Comparison of ENCODE assay signal across 31 cellular contexts in genomic region chr13:96533408-96533807, GRCh38.
"Had no signal": no experiment of that assay in that cellular context is flagged by ENCODE, and none has a peak within 500 bp of the region (broad histone marks: within the 10 kb centered on the region; RNA-seq: fewer than 3 reads in every experiment).

No MANE protein-coding gene starts in this region.

- DNase-seq: activated CD4-positive, alpha-beta memory T cell treated with anti-CD3 and anti-CD28 coated beads, Interleukin-2, amount 10 ng/mL, durations not matched to agents 7 days and 5 days; activated CD4-positive, alpha-beta T cell treated with anti-CD3 and anti-CD28 coated beads for 1 hour; activated CD4-positive, alpha-beta T cell treated with anti-CD3 and anti-CD28 coated beads for 36 hours; activated CD4-positive, alpha-beta T cell treated with anti-CD3 and anti-CD28 coated beads for 48 hours; activated CD4-positive, alpha-beta T cell treated with anti-CD3 and anti-CD28 coated beads, Interleukin-2, amount 10 ng/mL, durations not matched to agents 7 days and 5 days; activated CD4-positive, alpha-beta T cell treated with anti-CD3 and anti-CD28 coated beads, Interleukin-2, amount 50 U/mL, for 48 hours; activated CD4-positive, CD25-positive, alpha-beta regulatory T cell; activated CD8-positive, alpha-beta memory T cell treated with anti-CD3 and anti-CD28 coated beads for 24 hours; activated CD8-positive, alpha-beta memory T cell treated with anti-CD3 and anti-CD28 coated beads, Interleukin-2, amount 10 ng/mL, durations not matched to agents 7 days and 5 days; activated CD8-positive, alpha-beta memory T cell treated with anti-CD3 and anti-CD28 coated beads, Interleukin-2, amount 50 U/mL, for 48 hours; activated CD8-positive, alpha-beta T cell treated with anti-CD3 and anti-CD28 coated beads, Interleukin-2, amount 10 ng/mL, durations not matched to agents 7 days and 5 days; activated effector memory CD4-positive, alpha-beta T cell treated with Interleukin-2 at 50 U/mL for 16 hours; activated gamma-delta T cell; activated naive CD4-positive, alpha-beta T cell treated with anti-CD3 and anti-CD28 coated beads, Interleukin-2, amount 10 ng/mL, durations not matched to agents 7 days and 5 days; activated naive CD4-positive, alpha-beta T cell treated with Interleukin-2 at 50 U/mL for 16 hours; activated naive CD8-positive, alpha-beta T cell treated with anti-CD3 and anti-CD28 coated beads, Interleukin-2, amount 10 ng/mL, durations not matched to agents 7 days and 5 days; activated naive CD8-positive, alpha-beta T cell treated with anti-CD3 and anti-CD28 coated beads, Interleukin-2, amount 50 U/mL, for 24 hours; activated T-cell treated with anti-CD3 and anti-CD28 coated beads, Interleukin-2, amount 50 U/mL, for 24 hours; activated T-cell treated with anti-CD3 and anti-CD28 coated beads, Interleukin-2, amount 50 U/mL, for 48 hours; amygdala; anterior cingulate cortex; caudate nucleus; cerebellar nuclear complex; T-cell; T-helper 2 cell; T-helper 9 cell; WERI-Rb-1 had no signal

- ATAC-seq: activated CD4-positive, alpha-beta T cell treated with anti-CD3 and anti-CD28 coated beads for 36 hours; activated CD4-positive, CD25-positive, alpha-beta regulatory T cell treated with anti-CD3 and anti-CD28 coated beads, Interleukin-2, amount 50 U/mL, for 24 hours; activated CD8-positive, alpha-beta memory T cell treated with anti-CD3 and anti-CD28 coated beads, Interleukin-2, amount 10 ng/mL, durations not matched to agents 7 days and 5 days; activated CD8-positive, alpha-beta T cell treated with anti-CD3 and anti-CD28 coated beads, Interleukin-2, amount 10 ng/mL, durations not matched to agents 7 days and 5 days; activated naive CD8-positive, alpha-beta T cell treated with anti-CD3 and anti-CD28 coated beads, Interleukin-2, amount 50 U/mL, for 24 hours; T-cell; WTC11 had no signal

- FAIRE-seq: bronchial epithelial cell, TTC549 had no signal
